Comparison of ENCODE assay signal across 15 cellular contexts in the genomic region with DNA sequence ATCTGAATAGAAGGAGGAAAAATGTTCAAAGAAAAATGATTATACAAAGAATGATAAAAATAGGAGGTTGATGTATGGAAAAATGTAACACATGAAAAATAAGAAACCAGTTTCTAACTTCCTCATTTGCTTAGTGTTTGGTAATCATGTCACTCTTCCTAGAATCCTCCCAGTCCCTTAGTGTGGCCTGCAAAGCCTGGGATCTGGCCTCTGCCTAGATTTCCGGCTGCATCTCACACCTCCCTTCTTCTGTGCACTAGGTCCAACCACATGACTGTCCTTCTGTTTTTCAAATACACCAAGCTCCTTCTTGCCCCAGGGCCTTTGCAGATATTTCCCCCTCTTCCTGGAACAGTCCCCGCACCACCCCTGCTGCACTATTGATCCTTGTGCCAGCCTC.
A peak's percentile ranks its signal among the peaks of the same experiment; 100 is the strongest.
DNase-seq lines count a peak whose midpoint lies in the region; ATAC-seq and TF ChIP-seq lines count a peak whose summit lies in the region.
"Had no signal": no experiment of that assay in that cellular context is flagged by ENCODE, and none has a peak within 500 bp of the region (broad histone marks: within the 10 kb centered on the region; RNA-seq: fewer than 3 reads in every experiment).

No MANE protein-coding gene starts in this region.

- no peak overlapping the region for H3K4me3 ChIP-seq in HL-60 (replicated peaks; ENCODE audit: insufficient read depth, low read length)
- peak overlapping the region in 1 of 2 experiments; percentile 20 for H3K4me3 ChIP-seq in neutrophil (ENCODE audit: low read depth in 1 of 2, low read length in 1 of 2)

- no peak for ATAC-seq in GM21717 (IDR thresholded peaks at IDR 0.05; ENCODE audit: unreplicated experiment)

- peaks cover 47 to 51% of the 10 kb centered on the region in 2 experiments for H3K4me1 ChIP-seq in neutrophil (ENCODE audit: control insufficient read depth in 1 of 2, insufficient read depth in 1 of 2, low read depth in 1 of 2, low read length in 1 of 2)
- H3K4me1 ChIP-seq: BE2C had no signal

- no peaks in the 10 kb centered on the region for H3K36me3 ChIP-seq in neutrophil
- H3K36me3 ChIP-seq: BE2C had no signal

- H3K27ac ChIP-seq in HL-60 (replicated peaks) (peak overlapping the region; percentile 36), neutrophil (peak overlapping the region; percentile 44)

- DNase-seq in HL-60 (ENCODE audit: low read depth in 1 of 2, low spot score in 1 of 2) (peak; percentile 62 to 84), MV-4-11 (lab: John Stamatoyannopoulos, UW) (peak; percentile 96), SKM-1 (lab: John Stamatoyannopoulos, UW; ENCODE audit: unreplicated experiment) (peak; percentile 68), occipital lobe (lab: John Stamatoyannopoulos, UW) (no peak), T-helper 9 cell (no peak)
- DNase-seq: BE2C; CD8-positive, alpha-beta memory T cell; EL; H7; NCI-H1092; NCI-H2107; NCI-H69; T-helper 1 cell had no signal

- no peaks in the 10 kb centered on the region for H3K9me3 ChIP-seq in neutrophil
- H3K9me3 ChIP-seq: BE2C had no signal

- no peaks in the 10 kb centered on the region for H3K27me3 ChIP-seq in HL-60 (ENCODE audit: insufficient read depth, poor library complexity, severe bottlenecking)
- no peaks in the 10 kb centered on the region for H3K27me3 ChIP-seq in neutrophil
- H3K27me3 ChIP-seq: BE2C had no signal

- TF ChIP-seq CTCF in HL-60 (IDR thresholded peaks at IDR 0.05; ENCODE audit: insufficient read depth, low read length) (no peak), neutrophil (IDR thresholded peaks at IDR 0.05) (no peak)

Comparison
In these comparisons a context has a peak if more than half of its experiments do, and no peak if none do; other contexts are left out.
1. DNase-seq: peak in HL-60 (2 of 2), MV-4-11 (single experiment) and SKM-1 (single experiment); none in occipital lobe (single experiment) and T-helper 9 cell (single experiment).